ENCODE assay signal across 18 cellular contexts in the genomic region with DNA sequence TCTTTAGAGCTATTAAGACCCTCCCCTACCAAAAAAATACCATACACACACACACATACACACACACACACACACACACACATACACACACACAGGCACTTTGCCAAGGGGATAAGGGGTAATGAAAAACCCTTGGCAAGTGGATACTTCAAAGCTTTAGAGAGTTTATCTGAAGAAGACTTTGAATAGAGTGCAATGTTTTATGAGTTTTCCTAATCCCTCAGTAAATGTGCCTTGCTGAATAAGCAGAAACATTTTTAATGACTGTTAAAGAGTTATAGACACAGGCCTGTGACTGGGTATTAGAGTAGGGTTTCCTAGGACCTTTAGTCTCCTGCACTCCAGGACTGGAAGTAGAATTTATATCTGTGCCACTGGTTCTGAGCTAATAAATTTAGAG.
DNase-seq lines count a peak whose midpoint lies in the region; ATAC-seq, FAIRE-seq and TF ChIP-seq lines count a peak whose summit lies in the region.
"Had no signal": no experiment of that assay in that cellular context is flagged by ENCODE, and none has a peak within 500 bp of the region (broad histone marks: within the 10 kb centered on the region; RNA-seq: fewer than 3 reads in every experiment).

No MANE protein-coding gene starts in this region.

- intact Hi-C loops in K562 (cut with micrococcal nuclease) = no loop called here
- intact Hi-C loops in adrenal gland (cut with DNase I) = loop anchor here in 1 of 2 donors (10.0 kb wide), 1 partner anchor 62 kb away; no protein-coding TSS in a partner anchor

- BruUV-seq in K562 (replicated peaks; lab: Mats Ljungman, UMichigan) = no TSS peak

- H3K27ac Mint-ChIP-seq in HFFc6 = peak overlapping the region; percentile 71; the same call in 1 of the 2 replicates
- H3K27ac Mint-ChIP-seq: H9 had no signal

- H4K20me1 ChIP-seq in K562 (replicated peaks; ENCODE audit: control insufficient read depth, insufficient read depth, low read length) = no peaks in the 10 kb centered on the region

- H3K9me3 Mint-ChIP-seq in HFFc6 = peaks cover 5% of the 10 kb centered on the region; the same call in 1 of the 2 replicates

- POLR2A ChIA-PET in K562 (lab: Yijun Ruan, JAX) = interaction anchor here (1.5 to 3.2 kb wide), 2 partner anchors 10 kb away, joined by 4 to 8 read pairs; no protein-coding TSS in a partner anchor

- no peaks in the 10 kb centered on the region for H3K79me2 ChIP-seq in K562 (ENCODE audit: control insufficient read depth, insufficient read depth, low read length)

- FAIRE-seq in K562 (lab: Jason Lieb, UNC) (no peak), small intestine (lab: Jason Lieb, UNC) (no peak)
- FAIRE-seq: GM12892 had no signal

- DNase-seq in DMS153 (lab: John Stamatoyannopoulos, UW) = peak; percentile 61
- DNase-seq in HFFc6 = no peak
- peak in 1 of 4 experiments; percentile 2 for DNase-seq in K562 (ENCODE audit: extremely low read depth in 1 of 4, low spot score in 3 of 4)
- peak; percentile 91 for DNase-seq in small intestine
- DNase-seq in adrenal gland = no peak
- no peak for DNase-seq in SKM-1 (lab: John Stamatoyannopoulos, UW; ENCODE audit: unreplicated experiment)
- DNase-seq: DMS79 treated with DMSO at 0.1 percent for 48 hours, GDM1, H9, KG1, MM.1S, NCI-H1417, NCI-H2029, NCI-H510A, SHP77 treated with DMSO at 0.1 percent for 48 hours had no signal

- TF ChIP-seq EP300 in K562 (IDR thresholded peaks at IDR 0.05; ENCODE audit: low read length) = no peak

- no peak overlapping the region for H3K9ac ChIP-seq in K562 (ENCODE audit: insufficient read depth in 1 of 2, low read depth in 2 of 2, low read length in 2 of 2)

- H3K9me3 ChIP-seq in K562 (replicated peaks; ENCODE audit: control insufficient read depth, insufficient read depth, low read depth, low read length) (no peaks in the 10 kb centered on the region), small intestine (ENCODE audit: control insufficient read depth, low read depth) (no peaks in the 10 kb centered on the region), adrenal gland (replicated peaks in 1 of 3) (no peaks in the 10 kb centered on the region)

- CTCF ChIA-PET in K562 (lab: Yijun Ruan, JAX; ENCODE audit: low intra/inter-chr PET ratio) = no interaction called here

- H3K4me2 ChIP-seq in K562 (ENCODE audit: insufficient read depth, low read length) = no peak overlapping the region

- no peaks in the 10 kb centered on the region for H3K27me3 ChIP-seq in K562 (ENCODE audit: control insufficient read depth in 2 of 2, insufficient read depth in 2 of 2, low read length in 2 of 2)
- no peaks in the 10 kb centered on the region for H3K27me3 ChIP-seq in small intestine (ENCODE audit: control insufficient read depth in 2 of 2, insufficient read depth in 2 of 2, low read length in 2 of 2)
- H3K27me3 ChIP-seq in adrenal gland = no peaks in the 10 kb centered on the region

- H3K27ac ChIP-seq in K562 (ENCODE audit: extremely low read depth, low read depth, low read length) (no peak overlapping the region), small intestine (ENCODE audit: low read depth in 1 of 2, low read length in 1 of 2) (peak overlapping the region; percentile 77), adrenal gland (peak overlapping the region in 1 of 5 donors; percentile 51)
- H3K27ac ChIP-seq: HL-60 had no signal

- no peak for TF ChIP-seq RAD21 in K562 (CRISPR knock-in tag; conservative IDR thresholded peaks at IDR 0.05 in 1 of 2, IDR thresholded peaks at IDR 0.05 in 1 of 2)

- H2AFZ ChIP-seq in K562 (ENCODE audit: low read depth, low read length) = no peak overlapping the region

- no peaks in the 10 kb centered on the region for H3K9me1 ChIP-seq in K562 (ENCODE audit: control insufficient read depth, insufficient read depth, low read length)

- H3K4me1 ChIP-seq in K562 (replicated peaks in 1 of 2; ENCODE audit: control insufficient read depth in 2 of 2, insufficient read depth in 2 of 2, low read length in 2 of 2) = peaks cover 0 to 5% of the 10 kb centered on the region in 2 experiments; a peak in 1 of 5 replicates
- H3K4me1 ChIP-seq in small intestine (ENCODE audit: control insufficient read depth in 2 of 2, insufficient read depth in 1 of 2, low read depth in 1 of 2, low read length in 1 of 2) = peaks cover 0 to 7% of the 10 kb centered on the region in 2 donors
- H3K4me1 ChIP-seq in adrenal gland (replicated peaks in 1 of 2) = peaks cover 0 to 13% of the 10 kb centered on the region in 2 donors

- ATAC-seq in K562 = no peak
- no peak for ATAC-seq in HG03135 (IDR thresholded peaks at IDR 0.05; ENCODE audit: unreplicated experiment)

- TF ChIP-seq CTCF in HFFc6 (IDR thresholded peaks at IDR 0.05) (no peak), K562 (IDR thresholded peaks at IDR 0.05 in 2 of 3, conservative IDR thresholded peaks at IDR 0.05 in 1 of 3; ENCODE audit: insufficient read depth in 2 of 3, low read depth in 1 of 3, low read length in 3 of 3) (no peak), adrenal gland (IDR thresholded peaks at IDR 0.05) (no peak)

- in situ Hi-C loops in K562 (cut with MboI) = no loop called here

- TF ChIP-seq POLR2A in K562 (conservative IDR thresholded peaks at IDR 0.05) (no peak), adrenal gland (IDR thresholded peaks at IDR 0.05) (no peak)

- H3K27me3 Mint-ChIP-seq in HFFc6 (ENCODE audit: insufficient read depth) = no peaks in the 10 kb centered on the region; the same call in 1 of the 2 replicates

- H3K36me3 ChIP-seq in K562 (ENCODE audit: control insufficient read depth, insufficient read depth, low read length) = no peaks in the 10 kb centered on the region
- H3K36me3 ChIP-seq in small intestine (ENCODE audit: control insufficient read depth in 2 of 2, insufficient read depth in 2 of 2, low read length in 2 of 2) = no peaks in the 10 kb centered on the region
- H3K36me3 ChIP-seq in adrenal gland (replicated peaks in 1 of 2) = no peaks in the 10 kb centered on the region

- H3K4me3 ChIP-seq in K562 (no peak overlapping the region), small intestine (ENCODE audit: low read depth in 1 of 2, low read length in 2 of 2) (no peak overlapping the region), adrenal gland (no peak overlapping the region)

- H3K36me3 Mint-ChIP-seq in HFFc6 (ENCODE audit: low read depth) = peaks cover 20% of the 10 kb centered on the region

- peaks cover 50% of the 10 kb centered on the region for H3K4me1 Mint-ChIP-seq in HFFc6 (ENCODE audit: low read depth)

- no peak overlapping the region for H3K4me3 Mint-ChIP-seq in HFFc6
- H3K4me3 Mint-ChIP-seq: H9 had no signal

TF ChIP-seq in K562, 482 proteins besides CTCF, POLR2A, EP300 and RAD21 (continues in another document):
- TF ChIP-seq ZFP36 (IDR thresholded peaks at IDR 0.05; ENCODE audit: low read depth, low read length, partially characterized antibody) (no peak), ZNF121 (CRISPR knock-in tag; conservative IDR thresholded peaks at IDR 0.05) (no peak)
- TF ChIP-seq, protein P1, sequence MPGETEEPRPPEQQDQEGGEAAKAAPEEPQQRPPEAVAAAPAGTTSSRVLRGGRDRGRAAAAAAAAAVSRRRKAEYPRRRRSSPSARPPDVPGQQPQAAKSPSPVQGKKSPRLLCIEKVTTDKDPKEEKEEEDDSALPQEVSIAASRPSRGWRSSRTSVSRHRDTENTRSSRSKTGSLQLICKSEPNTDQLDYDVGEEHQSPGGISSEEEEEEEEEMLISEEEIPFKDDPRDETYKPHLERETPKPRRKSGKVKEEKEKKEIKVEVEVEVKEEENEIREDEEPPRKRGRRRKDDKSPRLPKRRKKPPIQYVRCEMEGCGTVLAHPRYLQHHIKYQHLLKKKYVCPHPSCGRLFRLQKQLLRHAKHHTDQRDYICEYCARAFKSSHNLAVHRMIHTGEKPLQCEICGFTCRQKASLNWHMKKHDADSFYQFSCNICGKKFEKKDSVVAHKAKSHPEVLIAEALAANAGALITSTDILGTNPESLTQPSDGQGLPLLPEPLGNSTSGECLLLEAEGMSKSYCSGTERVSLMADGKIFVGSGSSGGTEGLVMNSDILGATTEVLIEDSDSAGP (CRISPR knock-in tag; IDR thresholded peaks at IDR 0.05) = no peak
- TF ChIP-seq, protein P2, sequence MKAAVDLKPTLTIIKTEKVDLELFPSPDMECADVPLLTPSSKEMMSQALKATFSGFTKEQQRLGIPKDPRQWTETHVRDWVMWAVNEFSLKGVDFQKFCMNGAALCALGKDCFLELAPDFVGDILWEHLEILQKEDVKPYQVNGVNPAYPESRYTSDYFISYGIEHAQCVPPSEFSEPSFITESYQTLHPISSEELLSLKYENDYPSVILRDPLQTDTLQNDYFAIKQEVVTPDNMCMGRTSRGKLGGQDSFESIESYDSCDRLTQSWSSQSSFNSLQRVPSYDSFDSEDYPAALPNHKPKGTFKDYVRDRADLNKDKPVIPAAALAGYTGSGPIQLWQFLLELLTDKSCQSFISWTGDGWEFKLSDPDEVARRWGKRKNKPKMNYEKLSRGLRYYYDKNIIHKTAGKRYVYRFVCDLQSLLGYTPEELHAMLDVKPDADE (conservative IDR thresholded peaks at IDR 0.05; ENCODE audit: control insufficient read depth, low read depth, low read length) = no peak
- TF ChIP-seq, protein P3, sequence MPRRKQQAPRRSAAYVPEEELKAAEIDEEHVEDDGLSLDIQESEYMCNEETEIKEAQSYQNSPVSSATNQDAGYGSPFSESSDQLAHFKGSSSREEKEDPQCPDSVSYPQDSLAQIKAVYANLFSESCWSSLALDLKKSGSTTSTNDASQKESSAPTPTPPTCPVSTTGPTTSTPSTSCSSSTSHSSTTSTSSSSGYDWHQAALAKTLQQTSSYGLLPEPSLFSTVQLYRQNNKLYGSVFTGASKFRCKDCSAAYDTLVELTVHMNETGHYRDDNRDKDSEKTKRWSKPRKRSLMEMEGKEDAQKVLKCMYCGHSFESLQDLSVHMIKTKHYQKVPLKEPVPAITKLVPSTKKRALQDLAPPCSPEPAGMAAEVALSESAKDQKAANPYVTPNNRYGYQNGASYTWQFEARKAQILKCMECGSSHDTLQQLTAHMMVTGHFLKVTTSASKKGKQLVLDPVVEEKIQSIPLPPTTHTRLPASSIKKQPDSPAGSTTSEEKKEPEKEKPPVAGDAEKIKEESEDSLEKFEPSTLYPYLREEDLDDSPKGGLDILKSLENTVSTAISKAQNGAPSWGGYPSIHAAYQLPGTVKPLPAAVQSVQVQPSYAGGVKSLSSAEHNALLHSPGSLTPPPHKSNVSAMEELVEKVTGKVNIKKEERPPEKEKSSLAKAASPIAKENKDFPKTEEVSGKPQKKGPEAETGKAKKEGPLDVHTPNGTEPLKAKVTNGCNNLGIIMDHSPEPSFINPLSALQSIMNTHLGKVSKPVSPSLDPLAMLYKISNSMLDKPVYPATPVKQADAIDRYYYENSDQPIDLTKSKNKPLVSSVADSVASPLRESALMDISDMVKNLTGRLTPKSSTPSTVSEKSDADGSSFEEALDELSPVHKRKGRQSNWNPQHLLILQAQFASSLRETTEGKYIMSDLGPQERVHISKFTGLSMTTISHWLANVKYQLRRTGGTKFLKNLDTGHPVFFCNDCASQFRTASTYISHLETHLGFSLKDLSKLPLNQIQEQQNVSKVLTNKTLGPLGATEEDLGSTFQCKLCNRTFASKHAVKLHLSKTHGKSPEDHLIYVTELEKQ (CRISPR knock-in tag; IDR thresholded peaks at IDR 0.05) = no peak

Comparison
In these comparisons a context has a peak if more than half of its experiments do, and no peak if none do; other contexts are left out.
1. DNase-seq: peak in DMS153 (single experiment) and small intestine (single experiment); none in HFFc6 (single experiment), adrenal gland (0 of 7) and SKM-1 (single experiment).